In genomic region chrX:23505531-23506303, GRCh38 we compare ENCODE assay signal across 1 cellular context.
TF ChIP-seq lines count a peak whose summit lies in the region.

No MANE protein-coding gene starts in this region.

TF ChIP-seq in WTC11, 78 proteins besides CTCF, POLR2A, EP300 and RAD21 (continued from another document):
- TF ChIP-seq PRDM15 (CRISPR knock-in tag; IDR thresholded peaks at IDR 0.05) (no peak), ZNF396 (CRISPR knock-in tag; IDR thresholded peaks at IDR 0.05; ENCODE audit: borderline replicate concordance) (no peak), TP53 (CRISPR knock-in tag; IDR thresholded peaks at IDR 0.05) (no peak)
TF ChIP-seq in WTC11: peak in this region for 0.
